ENCODE assay signal across 10 cellular contexts in genomic region chr1:26957306-26957705, GRCh38. TPM values are rescaled to one million over a fixed set of nuclear protein-coding genes. Genes with fewer than 3 reads are reported as not detected.
"Had no signal": no experiment of that assay in that cellular context is flagged by ENCODE, and none has a peak within 500 bp of the region (broad histone marks: within the 10 kb centered on the region; RNA-seq: fewer than 3 reads in every experiment).

No MANE protein-coding gene starts in this region.

- H2AFZ ChIP-seq: GM23338 had no signal

- H3K27ac Mint-ChIP-seq: GM23338, HFFc6, IgD-negative memory B cell had no signal

- H3K4me3 ChIP-seq: GM23338 had no signal

- H3K4me3 Mint-ChIP-seq: GM23338, HFFc6 had no signal

- H3K27ac ChIP-seq: HL-60 had no signal

- H3K4me2 ChIP-seq: GM23338 had no signal

- ATAC-seq: GM23338, HCT116, HepG2 had no signal

- DNase-seq: H9, HFFc6, KBM-7 had no signal

RNA-seq across cellular contexts. Expression of gene KDF1, which starts 3.0 kb away (rescaled TPM):
- total RNA-seq: HFFc6, HT1080 had no signal

RNA-seq across cellular contexts. Expression of gene TRNP1, which starts 36.2 kb away (rescaled TPM):
- polyA plus RNA-seq: IgD-negative memory B cell had no signal

RNA-seq across cellular contexts. Expression of gene NR0B2, which starts 43.5 kb away (rescaled TPM):
- total RNA-seq: GM23338, H1, H9, HFFc6, HT1080 had no signal
- polyA plus RNA-seq: H1, IgD-negative memory B cell had no signal

RNA-seq across cellular contexts. Expression of gene TENT5B, which starts 55.3 kb away (rescaled TPM):
- polyA plus RNA-seq: IgD-negative memory B cell had no signal
